9 cellular contexts compared by ENCODE assay signal in genomic region chr3:120203016-120203415, GRCh38.
DNase-seq lines count a peak whose midpoint lies in the region; ATAC-seq and TF ChIP-seq lines count a peak whose summit lies in the region.
"Had no signal": no experiment of that assay in that cellular context is flagged by ENCODE, and none has a peak within 500 bp of the region (broad histone marks: within the 10 kb centered on the region; RNA-seq: fewer than 3 reads in every experiment).

No MANE protein-coding gene starts in this region.

- no peak overlapping the region for H3K4me3 ChIP-seq in coronary artery

- CTCF ChIA-PET in WTC11 (lab: Charles Lee), result no interaction called here

- TF ChIP-seq CTCF in coronary artery (IDR thresholded peaks at IDR 0.05) (no peak), WTC11 (IDR thresholded peaks at IDR 0.05) (no peak)

- H3K27me3 Mint-ChIP-seq in WTC11 (ENCODE audit: low read depth), result no peaks in the 10 kb centered on the region
- H3K27me3 Mint-ChIP-seq: activated B cell treated with CpG ODN at 0.5 μM for 24 hours had no signal

- no peak; the same call in 1 of the 2 replicates for ATAC-seq in WTC11

- POLR2A ChIA-PET in WTC11 (lab: Charles Lee), result no interaction called here

- peak overlapping the region in 1 of 2 donors; percentile 31 for H3K27ac ChIP-seq in coronary artery

- H3K4me3 Mint-ChIP-seq in WTC11, result no peak overlapping the region
- H3K4me3 Mint-ChIP-seq: activated B cell treated with CpG ODN at 0.5 μM for 24 hours had no signal

- peaks cover 3% of the 10 kb centered on the region; the same call in 1 of the 2 replicates for H3K4me1 Mint-ChIP-seq in WTC11
- H3K4me1 Mint-ChIP-seq: activated B cell treated with CpG ODN at 0.5 μM for 24 hours had no signal

- DNase-seq in ELR (ENCODE audit: low read depth) (peak; percentile 62), NCI-H524 treated with DMSO at 0.1 percent for 48 hours (lab: John Stamatoyannopoulos, UW) (peak; percentile 85), fibroblast of peridontal ligament (ENCODE audit: extremely low read depth) (peak; percentile 94), pons (ENCODE audit: low spot score) (peak; percentile 68), coronary artery (ENCODE audit: low spot score) (no peak), WTC11 (ENCODE audit: low spot score) (no peak), T1000 (lab: John Stamatoyannopoulos, UW) (no peak), NCI-H1105 (lab: John Stamatoyannopoulos, UW) (no peak)
- DNase-seq: activated B cell treated with CpG ODN at 0.5 μM for 24 hours had no signal

- H3K9me3 Mint-ChIP-seq in WTC11, result no peaks in the 10 kb centered on the region
- H3K9me3 Mint-ChIP-seq: activated B cell treated with CpG ODN at 0.5 μM for 24 hours had no signal

- H3K36me3 Mint-ChIP-seq in WTC11, result no peaks in the 10 kb centered on the region

- H3K27ac Mint-ChIP-seq in WTC11, result no peak overlapping the region
- H3K27ac Mint-ChIP-seq: activated B cell treated with CpG ODN at 0.5 μM for 24 hours had no signal

TF ChIP-seq in WTC11, 78 proteins besides CTCF, POLR2A, EP300 and RAD21:
- no peak for TF ChIP-seq SP1 (CRISPR knock-in tag; conservative IDR thresholded peaks at IDR 0.05)
- TF ChIP-seq ZBTB43 (CRISPR knock-in tag; IDR thresholded peaks at IDR 0.05), result no peak
- TF ChIP-seq NFE2L1 (CRISPR knock-in tag; IDR thresholded peaks at IDR 0.05), result no peak
- TF ChIP-seq, protein P1, sequence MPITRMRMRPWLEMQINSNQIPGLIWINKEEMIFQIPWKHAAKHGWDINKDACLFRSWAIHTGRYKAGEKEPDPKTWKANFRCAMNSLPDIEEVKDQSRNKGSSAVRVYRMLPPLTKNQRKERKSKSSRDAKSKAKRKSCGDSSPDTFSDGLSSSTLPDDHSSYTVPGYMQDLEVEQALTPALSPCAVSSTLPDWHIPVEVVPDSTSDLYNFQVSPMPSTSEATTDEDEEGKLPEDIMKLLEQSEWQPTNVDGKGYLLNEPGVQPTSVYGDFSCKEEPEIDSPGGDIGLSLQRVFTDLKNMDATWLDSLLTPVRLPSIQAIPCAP (CRISPR knock-in tag; IDR thresholded peaks at IDR 0.05), result no peak
- TF ChIP-seq ZNF425 (CRISPR knock-in tag; conservative IDR thresholded peaks at IDR 0.05), result no peak
- TF ChIP-seq ZNF121 (CRISPR knock-in tag; IDR thresholded peaks at IDR 0.05), result no peak
- no peak for TF ChIP-seq E2F4 (CRISPR knock-in tag; IDR thresholded peaks at IDR 0.05; ENCODE audit: borderline replicate concordance, low read depth)
- no peak for TF ChIP-seq ZNF138 (CRISPR knock-in tag; conservative IDR thresholded peaks at IDR 0.05)
- no peak for TF ChIP-seq PRDM15 (CRISPR knock-in tag; IDR thresholded peaks at IDR 0.05)
- TF ChIP-seq GABPB1 (CRISPR knock-in tag; IDR thresholded peaks at IDR 0.05), result no peak
- TF ChIP-seq GRHL2 (CRISPR knock-in tag; IDR thresholded peaks at IDR 0.05; ENCODE audit: insufficient replicate concordance, severe bottlenecking), result no peak
- no peak for TF ChIP-seq SOX15 (CRISPR knock-in tag; IDR thresholded peaks at IDR 0.05)
- no peak for TF ChIP-seq NR3C1 (CRISPR knock-in tag; conservative IDR thresholded peaks at IDR 0.05; ENCODE audit: low read depth)
- TF ChIP-seq CBFB (CRISPR knock-in tag; IDR thresholded peaks at IDR 0.05; ENCODE audit: low read depth), result no peak
- no peak for TF ChIP-seq FOXJ3 (CRISPR knock-in tag; IDR thresholded peaks at IDR 0.05; ENCODE audit: borderline replicate concordance)
- TF ChIP-seq, protein P2, sequence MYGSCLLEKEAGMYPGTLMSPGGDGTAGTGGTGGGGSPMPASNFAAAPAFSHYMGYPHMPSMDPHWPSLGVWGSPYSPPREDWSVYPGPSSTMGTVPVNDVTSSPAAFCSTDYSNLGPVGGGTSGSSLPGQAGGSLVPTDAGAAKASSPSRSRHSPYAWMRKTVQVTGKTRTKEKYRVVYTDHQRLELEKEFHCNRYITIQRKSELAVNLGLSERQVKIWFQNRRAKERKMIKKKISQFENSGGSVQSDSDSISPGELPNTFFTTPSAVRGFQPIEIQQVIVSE (CRISPR knock-in tag; IDR thresholded peaks at IDR 0.05; ENCODE audit: borderline replicate concordance), result no peak
- TF ChIP-seq HMGA2 (CRISPR knock-in tag; IDR thresholded peaks at IDR 0.05), result no peak
- TF ChIP-seq ATF2 (CRISPR knock-in tag; IDR thresholded peaks at IDR 0.05; ENCODE audit: borderline replicate concordance, low read depth), result no peak

Comparison
In these comparisons a context has a peak if more than half of its experiments do, and no peak if none do; other contexts are left out.
1. DNase-seq: peak in ELR (single experiment), NCI-H524 treated with DMSO at 0.1 percent for 48 hours (single experiment), fibroblast of peridontal ligament (single experiment) and pons (single experiment); none in coronary artery (single experiment), WTC11 (single experiment), T1000 (single experiment) and NCI-H1105 (single experiment).